Comparison of ENCODE assay signal across 9 cellular contexts in the genomic region with DNA sequence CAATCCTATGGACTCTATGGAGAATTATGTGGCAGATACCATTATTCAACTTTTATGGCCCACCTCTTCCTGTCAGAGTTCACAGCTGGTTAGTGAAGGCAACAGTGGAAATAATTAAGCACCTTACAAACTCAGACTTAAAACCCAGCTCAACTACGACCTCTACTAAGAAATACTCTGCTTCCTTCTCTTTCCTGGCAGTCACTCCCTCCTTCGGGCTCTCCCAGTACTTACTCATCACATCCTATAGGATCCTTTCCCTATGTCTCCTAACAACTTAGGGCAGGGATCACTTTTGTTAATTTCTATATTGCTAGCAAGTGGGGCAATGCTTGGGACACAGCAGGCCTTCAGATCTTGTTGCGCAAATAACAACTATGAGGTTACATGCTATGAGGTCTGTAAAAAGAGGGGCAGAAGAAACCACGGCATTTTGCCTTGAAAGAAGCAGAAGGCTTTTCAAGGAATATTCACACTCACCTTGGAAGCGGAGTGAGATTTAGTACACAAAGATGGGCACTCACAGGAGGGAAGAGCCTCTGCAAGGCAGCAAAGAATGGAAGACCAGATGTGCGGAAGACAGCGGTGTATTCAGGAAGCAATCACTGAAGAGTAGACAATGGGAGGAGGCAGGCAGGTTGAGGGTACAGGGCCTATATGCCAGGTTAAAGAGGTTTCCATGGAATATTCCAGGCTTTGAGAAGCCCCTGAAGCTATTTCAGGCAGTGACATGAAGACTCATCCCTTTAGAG. TPM values are rescaled to one million over a fixed set of nuclear protein-coding genes. Genes with fewer than 3 reads are reported as not detected.
DNase-seq lines count a peak whose midpoint lies in the region; ATAC-seq lines count a peak whose summit lies in the region.
"Had no signal": no experiment of that assay in that cellular context is flagged by ENCODE, and none has a peak within 500 bp of the region (broad histone marks: within the 10 kb centered on the region; RNA-seq: fewer than 3 reads in every experiment).

No MANE protein-coding gene starts in this region.

- 88 to 89% methylated on average over 7 of the region's 7 CpGs for WGBS in aorta, 2 donors

- peaks cover 28% of the 10 kb centered on the region for H3K4me1 Mint-ChIP-seq in activated CD4-positive, alpha-beta T cell treated with anti-CD3 and anti-CD28 coated beads for 36 hours

- POLR2A ChIA-PET in activated CD4-positive, alpha-beta T cell treated with anti-CD3 and anti-CD28 coated beads for 36 hours (lab: Charles Lee): interaction anchor here (1.0 kb wide), 1 partner anchor 33 kb away, joined by 3 read pairs; no protein-coding TSS in a partner anchor

- CTCF ChIA-PET in activated CD4-positive, alpha-beta T cell treated with anti-CD3 and anti-CD28 coated beads for 36 hours (lab: Charles Lee): interaction anchor here (0.6 to 1.6 kb wide), 2 partner anchors 35 to 91 kb away, joined by 3 read pairs; no protein-coding TSS in a partner anchor

- H3K4me2 ChIP-seq in skeletal muscle satellite cell (ENCODE audit: low read length): peak overlapping the region; percentile 86

- H3K9me3 ChIP-seq in endocrine pancreas (ENCODE audit: control insufficient read depth, low read length) (no peaks in the 10 kb centered on the region), skeletal muscle satellite cell (replicated peaks; ENCODE audit: low read length) (no peaks in the 10 kb centered on the region), aorta (ENCODE audit: control insufficient read depth, low read length) (no peaks in the 10 kb centered on the region)
- H3K9me3 ChIP-seq: SJSA1 had no signal

- peak overlapping the region; percentile 93 for H3K27ac Mint-ChIP-seq in activated CD4-positive, alpha-beta T cell treated with anti-CD3 and anti-CD28 coated beads for 36 hours

- DNase-seq in activated CD4-positive, alpha-beta T cell treated with anti-CD3 and anti-CD28 coated beads for 36 hours: no peak
- no peak for DNase-seq in activated CD4-positive, alpha-beta T cell treated with anti-CD3 and anti-CD28 coated beads, Interleukin-2, amount 50 U/mL, for 1 hour
- peak; percentile 43 for DNase-seq in NCI-H82 treated with DMSO at 0.1 percent for 48 hours (lab: John Stamatoyannopoulos, UW; ENCODE audit: unreplicated experiment)
- no peak for DNase-seq in hippocampal formation (lab: John Stamatoyannopoulos, UW)
- no peak for DNase-seq in aorta

- H3K9ac ChIP-seq in endocrine pancreas (ENCODE audit: control insufficient read depth, insufficient read depth, low read length) (no peak overlapping the region), skeletal muscle satellite cell (ENCODE audit: low read depth, low read length) (no peak overlapping the region)

- intact Hi-C loops in activated CD4-positive, alpha-beta T cell treated with anti-CD3 and anti-CD28 coated beads for 36 hours (cut with DNase I, micrococcal nuclease): loop anchor here (2.0 to 10.0 kb wide), 8 partner anchors 50 to 1580 kb away; a partner anchor contains a TSS
- intact Hi-C loops in aorta (cut with DNase I): loop anchor here in 1 of 2 donors (10.0 kb wide), 1 partner anchor 80 kb away; no protein-coding TSS in a partner anchor

- peak overlapping the region; percentile 64 for H3K4me3 ChIP-seq in endocrine pancreas (ENCODE audit: control insufficient read depth, insufficient read depth, low read length)
- H3K4me3 ChIP-seq in skeletal muscle satellite cell (ENCODE audit: low read length): peak overlapping the region; percentile 26
- H3K4me3 ChIP-seq in aorta (ENCODE audit: low read length in 2 of 2): no peak overlapping the region

- H3K27me3 Mint-ChIP-seq in activated CD4-positive, alpha-beta T cell treated with anti-CD3 and anti-CD28 coated beads for 36 hours: no peaks in the 10 kb centered on the region

- no peaks in the 10 kb centered on the region for H3K36me3 ChIP-seq in endocrine pancreas (ENCODE audit: control insufficient read depth, insufficient read depth, low read length)
- H3K36me3 ChIP-seq in skeletal muscle satellite cell (ENCODE audit: insufficient read depth, low read length): peaks cover 8% of the 10 kb centered on the region
- no peaks in the 10 kb centered on the region for H3K36me3 ChIP-seq in aorta (ENCODE audit: control insufficient read depth in 1 of 2, insufficient read depth in 2 of 2, low read length in 1 of 2)
- H3K36me3 ChIP-seq: SJSA1 had no signal

- peaks cover 14% of the 10 kb centered on the region for H3K36me3 Mint-ChIP-seq in activated CD4-positive, alpha-beta T cell treated with anti-CD3 and anti-CD28 coated beads for 36 hours (ENCODE audit: low read depth)

- H3K4me3 Mint-ChIP-seq in activated CD4-positive, alpha-beta T cell treated with anti-CD3 and anti-CD28 coated beads for 36 hours: peak overlapping the region; percentile 94

- H3K27ac ChIP-seq in aorta (ENCODE audit: low read depth in 1 of 2, low read length in 2 of 2): no peak overlapping the region
- H3K27ac ChIP-seq: SJSA1 had no signal

- H3K27me3 ChIP-seq in endocrine pancreas (ENCODE audit: control insufficient read depth, insufficient read depth, low read length): no peaks in the 10 kb centered on the region
- no peaks in the 10 kb centered on the region for H3K27me3 ChIP-seq in skeletal muscle satellite cell (ENCODE audit: control insufficient read depth, insufficient read depth, low read length)
- H3K27me3 ChIP-seq in aorta (ENCODE audit: control insufficient read depth in 1 of 2, insufficient read depth in 2 of 2, low read length in 1 of 2): no peaks in the 10 kb centered on the region
- H3K27me3 ChIP-seq: SJSA1 had no signal

- H3K9me3 Mint-ChIP-seq in activated CD4-positive, alpha-beta T cell treated with anti-CD3 and anti-CD28 coated beads for 36 hours (ENCODE audit: low read depth): no peaks in the 10 kb centered on the region

- H3K4me1 ChIP-seq in endocrine pancreas (ENCODE audit: control insufficient read depth, insufficient read depth, low read length) (peaks cover 6% of the 10 kb centered on the region), skeletal muscle satellite cell (ENCODE audit: control insufficient read depth, insufficient read depth, low read length) (peaks cover 16% of the 10 kb centered on the region), aorta (ENCODE audit: control insufficient read depth in 1 of 2, insufficient read depth in 2 of 2, low read length in 2 of 2) (peaks cover 5% of the 10 kb centered on the region in 2 donors)

- no peak for ATAC-seq in activated CD4-positive, alpha-beta T cell treated with anti-CD3 and anti-CD28 coated beads for 36 hours
- ATAC-seq in aorta (ENCODE audit: low FRiP score): no peak
- ATAC-seq in GM19397 (IDR thresholded peaks at IDR 0.05; ENCODE audit: unreplicated experiment): no peak

RNA-seq across cellular contexts. Expression of a gene that starts 2.1 kb away (rescaled TPM):
- 10 to 100 TPM; 42.1 to 44.5 TPM for total RNA-seq in activated CD4-positive, alpha-beta T cell treated with anti-CD3 and anti-CD28 coated beads for 36 hours
- total RNA-seq in skeletal muscle satellite cell (2012; rRNA removed): 20.3 and 22.9 TPM in 2 replicates
- total RNA-seq in aorta: 10 to 100 TPM; 12.6 to 16.1 TPM
- 10 to 100 TPM in 1 of 2 donors, 1 to 10 TPM in 1; 7.1 to 17.7 TPM for polyA plus RNA-seq in aorta

Comparison
In these comparisons a context has a peak if more than half of its experiments do, and no peak if none do; other contexts are left out.
1. H3K4me3 ChIP-seq: peak in endocrine pancreas (single experiment) and skeletal muscle satellite cell (single experiment); none in aorta (0 of 2).